10 cellular contexts compared by ENCODE assay signal in genomic region chr4:184860018-184860530, GRCh38. TPM values are rescaled to one million over a fixed set of nuclear protein-coding genes. Genes with fewer than 3 reads are reported as not detected.
DNase-seq lines count a peak whose midpoint lies in the region; ATAC-seq lines count a peak whose summit lies in the region.
"Had no signal": no experiment of that assay in that cellular context is flagged by ENCODE, and none has a peak within 500 bp of the region (broad histone marks: within the 10 kb centered on the region; RNA-seq: fewer than 3 reads in every experiment).

No MANE protein-coding gene starts in this region.

- H3K36me3 Mint-ChIP-seq in activated T-cell treated with anti-CD3 and anti-CD28 coated beads, Interleukin-2, amount 50 U/mL, for 72 hours (ENCODE audit: insufficient read depth in 2 of 2): no peaks in the 10 kb centered on the region
- H3K36me3 Mint-ChIP-seq in activated T-cell treated with anti-CD3 and anti-CD28 coated beads, Interleukin-2, amount 50 U/mL, for 24 hours (ENCODE audit: low read depth): no peaks in the 10 kb centered on the region
- no peaks in the 10 kb centered on the region for H3K36me3 Mint-ChIP-seq in stimulated activated naive B cell treated with anti-CD40 and anti-IgM and Interleukin-4, amounts not matched to agents 10 μg/mL and 1 μg/mL and 100 μg/mL, for 72 hours

- H4K20me1 ChIP-seq in Karpas-422 (ENCODE audit: insufficient read depth, low read depth, low read length): no peaks in the 10 kb centered on the region

- no peaks in the 10 kb centered on the region for H3K79me2 ChIP-seq in Karpas-422 (ENCODE audit: low read length)

- peaks cover 36% of the 10 kb centered on the region for H3K4me1 Mint-ChIP-seq in activated T-cell treated with anti-CD3 and anti-CD28 coated beads, Interleukin-2, amount 50 U/mL, for 72 hours (ENCODE audit: low read depth)
- peaks cover 15% of the 10 kb centered on the region for H3K4me1 Mint-ChIP-seq in activated T-cell treated with anti-CD3 and anti-CD28 coated beads, Interleukin-2, amount 50 U/mL, for 24 hours (ENCODE audit: low read depth)
- H3K4me1 Mint-ChIP-seq in stimulated activated naive B cell treated with anti-CD40 and anti-IgM and Interleukin-4, amounts not matched to agents 10 μg/mL and 1 μg/mL and 100 μg/mL, for 72 hours: peaks cover 28 to 42% of the 10 kb centered on the region in 2 donors

- peak overlapping the region; percentile 8 to 45 for H3K4me3 Mint-ChIP-seq in activated T-cell treated with anti-CD3 and anti-CD28 coated beads, Interleukin-2, amount 50 U/mL, for 72 hours
- no peak overlapping the region for H3K4me3 Mint-ChIP-seq in activated T-cell treated with anti-CD3 and anti-CD28 coated beads, Interleukin-2, amount 50 U/mL, for 24 hours
- peak overlapping the region in 1 of 2 donors; percentile 15 for H3K4me3 Mint-ChIP-seq in stimulated activated naive B cell treated with anti-CD40 and anti-IgM and Interleukin-4, amounts not matched to agents 10 μg/mL and 1 μg/mL and 100 μg/mL, for 72 hours

- H3K27me3 Mint-ChIP-seq in activated T-cell treated with anti-CD3 and anti-CD28 coated beads, Interleukin-2, amount 50 U/mL, for 72 hours (ENCODE audit: low read depth): peaks cover 28% of the 10 kb centered on the region
- H3K27me3 Mint-ChIP-seq in activated T-cell treated with anti-CD3 and anti-CD28 coated beads, Interleukin-2, amount 50 U/mL, for 24 hours: peaks cover 38% of the 10 kb centered on the region
- H3K27me3 Mint-ChIP-seq in stimulated activated naive B cell treated with anti-CD40 and anti-IgM and Interleukin-4, amounts not matched to agents 10 μg/mL and 1 μg/mL and 100 μg/mL, for 72 hours: no peaks in the 10 kb centered on the region

- H3K36me3 ChIP-seq in Karpas-422 (ENCODE audit: insufficient read depth, low read length): no peaks in the 10 kb centered on the region
- H3K36me3 ChIP-seq: uterus had no signal

- H3K9me3 Mint-ChIP-seq in activated T-cell treated with anti-CD3 and anti-CD28 coated beads, Interleukin-2, amount 50 U/mL, for 72 hours: no peaks in the 10 kb centered on the region
- H3K9me3 Mint-ChIP-seq in activated T-cell treated with anti-CD3 and anti-CD28 coated beads, Interleukin-2, amount 50 U/mL, for 24 hours: no peaks in the 10 kb centered on the region
- H3K9me3 Mint-ChIP-seq in stimulated activated naive B cell treated with anti-CD40 and anti-IgM and Interleukin-4, amounts not matched to agents 10 μg/mL and 1 μg/mL and 100 μg/mL, for 72 hours: no peaks in the 10 kb centered on the region

- no peaks in the 10 kb centered on the region for H3K27me3 ChIP-seq in Karpas-422 (ENCODE audit: low read length)
- H3K27me3 ChIP-seq: uterus had no signal

- H3K4me2 ChIP-seq in Karpas-422 (ENCODE audit: low read depth, low read length, poor library complexity, severe bottlenecking): peak overlapping the region; percentile 23

- no peaks in the 10 kb centered on the region for H3K9me2 ChIP-seq in Karpas-422 (replicated peaks; ENCODE audit: insufficient read depth, low read length)

- no peak overlapping the region for H3K9ac ChIP-seq in Karpas-422 (ENCODE audit: low read length)

- H3K27ac Mint-ChIP-seq in activated T-cell treated with anti-CD3 and anti-CD28 coated beads, Interleukin-2, amount 50 U/mL, for 72 hours: no peak overlapping the region
- no peak overlapping the region for H3K27ac Mint-ChIP-seq in activated T-cell treated with anti-CD3 and anti-CD28 coated beads, Interleukin-2, amount 50 U/mL, for 24 hours
- peak overlapping the region; percentile 15 for H3K27ac Mint-ChIP-seq in stimulated activated naive B cell treated with anti-CD40 and anti-IgM and Interleukin-4, amounts not matched to agents 10 μg/mL and 1 μg/mL and 100 μg/mL, for 72 hours

- H3K4me1 ChIP-seq in Karpas-422 (ENCODE audit: low read length): peaks cover 10% of the 10 kb centered on the region
- H3K4me1 ChIP-seq: uterus had no signal

- DNase-seq in activated T-cell treated with anti-CD3 and anti-CD28 coated beads, Interleukin-2, amount 50 U/mL, for 72 hours: no peak
- DNase-seq in activated T-cell treated with anti-CD3 and anti-CD28 coated beads, Interleukin-2, amount 50 U/mL, for 24 hours: no peak
- DNase-seq in Karpas-422 (no peak), NCI-H226 (no peak), substantia nigra (lab: John Stamatoyannopoulos, UW) (no peak), dedifferentiated amniotic fluid mesenchymal stem cell (ENCODE audit: extremely low spot score) (no peak)
- DNase-seq in stimulated activated naive B cell treated with anti-CD40 and anti-IgM and Interleukin-4, amounts not matched to agents 10 μg/mL and 1 μg/mL and 100 μg/mL, for 72 hours: no peak
- DNase-seq: NCI-H2227 treated with DMSO at 0.1 percent for 48 hours, uterus had no signal

- peak in 1 of 2 donors; percentile 35 for ATAC-seq in activated T-cell treated with anti-CD3 and anti-CD28 coated beads, Interleukin-2, amount 50 U/mL, for 72 hours (replicated peaks in 1 of 2)
- peak; percentile 44 for ATAC-seq in HG02623 (IDR thresholded peaks at IDR 0.05; ENCODE audit: unreplicated experiment)
- ATAC-seq in stimulated activated naive B cell treated with anti-CD40 and anti-IgM and Interleukin-4, amounts not matched to agents 10 μg/mL and 1 μg/mL and 100 μg/mL, for 72 hours (replicated peaks): no peak

- H3K4me3 ChIP-seq in Karpas-422 (ENCODE audit: low read length): no peak overlapping the region
- H3K4me3 ChIP-seq: uterus had no signal

- no peak overlapping the region for H2AFZ ChIP-seq in Karpas-422 (ENCODE audit: low read length)

- H3K27ac ChIP-seq in Karpas-422 (ENCODE audit: low read length): no peak overlapping the region
- no peak overlapping the region for H3K27ac ChIP-seq in substantia nigra (ENCODE audit: low read depth, low read length, poor library complexity, severe bottlenecking)
- H3K27ac ChIP-seq: uterus had no signal

- no peaks in the 10 kb centered on the region for H3K9me3 ChIP-seq in Karpas-422 (ENCODE audit: low read length)
- H3K9me3 ChIP-seq: uterus had no signal

RNA-seq across cellular contexts. Expression of gene ACSL1, which starts 34.3 kb away (rescaled TPM):
- total RNA-seq in activated T-cell treated with anti-CD3 and anti-CD28 coated beads, Interleukin-2, amount 50 U/mL, for 72 hours: 10 to 100 TPM; 31.3 to 39.5 TPM
- total RNA-seq in Karpas-422 (2014; rRNA removed; shearing (Covaris generic); ENCODE audit: low replicate concordance): 1.4 and 3.1 TPM in 2 replicates
